In the genomic region with DNA sequence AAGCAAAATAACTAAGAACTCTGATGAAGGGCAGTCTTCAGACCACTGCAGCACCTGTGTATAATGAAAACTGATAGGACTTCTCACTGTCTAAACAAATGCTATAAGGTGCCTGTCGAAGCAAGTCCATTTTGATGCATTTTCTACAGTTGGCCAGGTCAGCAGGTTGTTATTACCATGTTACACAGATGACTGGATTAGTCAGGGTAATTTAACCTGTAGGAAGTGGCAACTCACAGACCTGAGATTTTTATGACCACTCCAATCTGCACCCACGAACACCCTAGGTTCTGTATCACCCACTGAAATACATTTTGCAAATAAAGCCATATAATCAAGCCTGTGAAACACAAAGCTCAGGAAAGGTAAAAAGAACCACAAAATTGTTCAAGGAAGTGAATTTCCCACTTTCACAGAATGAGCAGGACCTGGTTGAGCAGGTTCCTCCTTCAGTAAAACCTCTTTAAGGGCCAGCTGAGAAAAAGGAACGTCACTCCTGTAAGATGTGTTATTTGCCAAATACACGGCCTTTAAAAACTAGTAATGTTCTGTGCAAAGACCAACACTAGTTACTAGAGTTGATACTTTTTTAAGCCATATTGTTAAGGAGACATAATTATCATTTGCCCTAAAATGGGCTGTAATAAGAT, we compare ENCODE assay signal across 19 cellular contexts. TPM values are rescaled to one million over a fixed set of nuclear protein-coding genes. Genes with fewer than 3 reads are reported as not detected.
DNase-seq lines count a peak whose midpoint lies in the region; ATAC-seq and TF ChIP-seq lines count a peak whose summit lies in the region.
"Had no signal": no experiment of that assay in that cellular context is flagged by ENCODE, and none has a peak within 500 bp of the region (broad histone marks: within the 10 kb centered on the region; RNA-seq: fewer than 3 reads in every experiment).

No MANE protein-coding gene starts in this region.

- no peaks in the 10 kb centered on the region; the same call in 2 of the 3 replicates for H3K9me3 Mint-ChIP-seq in GM23338
- H3K9me3 Mint-ChIP-seq: CD4-positive, alpha-beta T cell; naive thymus-derived CD8-positive, alpha-beta T cell had no signal

- H3K36me3 ChIP-seq in PC-9 (ENCODE audit: low read depth), result no peaks in the 10 kb centered on the region
- no peaks in the 10 kb centered on the region for H3K36me3 ChIP-seq in mesendoderm (ENCODE audit: control insufficient read depth, insufficient read depth, low read length)
- H3K36me3 ChIP-seq in upper lobe of right lung, result no peaks in the 10 kb centered on the region
- H3K36me3 ChIP-seq in GM23338 (ENCODE audit: insufficient read depth), result no peaks in the 10 kb centered on the region
- H3K36me3 ChIP-seq: SJCRH30 had no signal

- intact Hi-C loops in PC-9 (cut with micrococcal nuclease; ENCODE audit: unreplicated experiment) (no loop called here), upper lobe of right lung (cut with DNase I) (no loop called here)

- no peak for TF ChIP-seq CTCF in PC-9 (conservative IDR thresholded peaks at IDR 0.05)
- no peak for TF ChIP-seq CTCF in upper lobe of right lung (IDR thresholded peaks at IDR 0.05)
- TF ChIP-seq CTCF in GM23338 (conservative IDR thresholded peaks at IDR 0.05; ENCODE audit: low read depth in 2 of 2), result no peak

- CTCF ChIA-PET in PC-9 (lab: Charles Lee), result interaction anchor here (0.5 kb wide), 1 partner anchor 9 kb away, joined by 4 read pairs; no protein-coding TSS in a partner anchor

- H3K18ac ChIP-seq in mesendoderm (ENCODE audit: low read length), result no peak overlapping the region

- ATAC-seq in upper lobe of right lung (peak; percentile 70), GM23338 (no peak)
- ATAC-seq: left ventricle myocardium superior; naive thymus-derived CD8-positive, alpha-beta T cell had no signal

- H2AFZ ChIP-seq in PC-9 (no peak overlapping the region), GM23338 (no peak overlapping the region)

- H3K27me3 ChIP-seq in PC-9 (ENCODE audit: insufficient read depth, low read depth) (no peaks in the 10 kb centered on the region), mesendoderm (ENCODE audit: insufficient read depth, low read length, poor library complexity) (no peaks in the 10 kb centered on the region), upper lobe of right lung (no peaks in the 10 kb centered on the region), GM23338 (ENCODE audit: insufficient read depth) (no peaks in the 10 kb centered on the region)
- H3K27me3 ChIP-seq: SJCRH30 had no signal

- H3K56ac ChIP-seq in mesendoderm (ENCODE audit: low read length), result no peak overlapping the region

- H2BK120ac ChIP-seq in mesendoderm (ENCODE audit: low read depth, low read length), result no peak overlapping the region

- no peak overlapping the region for H3K27ac Mint-ChIP-seq in GM23338
- H3K27ac Mint-ChIP-seq: activated CD4-positive, alpha-beta T cell treated with anti-CD3 and anti-CD28 coated beads, Interleukin-2, amount 10 ng/mL, durations not matched to agents 24 days and 14 days; activated naive CD8-positive, alpha-beta T cell; CD4-positive, alpha-beta T cell had no signal

- H3F3A ChIP-seq in PC-9 (ENCODE audit: insufficient read depth, low read depth) (peaks cover 37% of the 10 kb centered on the region), GM23338 (replicated peaks; ENCODE audit: low read depth) (no peaks in the 10 kb centered on the region)

- no peak overlapping the region for H3K9ac ChIP-seq in mesendoderm (ENCODE audit: low read length)

- peaks cover 28% of the 10 kb centered on the region for H3K4me1 Mint-ChIP-seq in GM23338

- H2BK15ac ChIP-seq in mesendoderm (replicated peaks; ENCODE audit: low read depth), result no peak overlapping the region

- no peak overlapping the region for H2AK5ac ChIP-seq in mesendoderm (ENCODE audit: low read length)

- H3K4me3 ChIP-seq in PC-9 (no peak overlapping the region), mesendoderm (ENCODE audit: low read length) (no peak overlapping the region), upper lobe of right lung (no peak overlapping the region), GM23338 (no peak overlapping the region)
- H3K4me3 ChIP-seq: SJCRH30 had no signal

- no peaks in the 10 kb centered on the region for H3K27me3 Mint-ChIP-seq in GM23338 (ENCODE audit: insufficient read depth, low read depth, poor library complexity)
- H3K27me3 Mint-ChIP-seq: activated naive CD8-positive, alpha-beta T cell; CD4-positive, alpha-beta T cell; naive thymus-derived CD8-positive, alpha-beta T cell had no signal

- H3K4me2 ChIP-seq in PC-9, result peak overlapping the region; percentile 56
- no peak overlapping the region for H3K4me2 ChIP-seq in mesendoderm (ENCODE audit: low read length)
- no peak overlapping the region for H3K4me2 ChIP-seq in GM23338

- H3K4me3 Mint-ChIP-seq in GM23338, result no peak overlapping the region
- H3K4me3 Mint-ChIP-seq: activated CD4-positive, alpha-beta T cell treated with anti-CD3 and anti-CD28 coated beads, Interleukin-2, amount 10 ng/mL, durations not matched to agents 24 days and 14 days; activated naive CD8-positive, alpha-beta T cell; CD4-positive, alpha-beta T cell; naive thymus-derived CD8-positive, alpha-beta T cell had no signal

- H3K9me3 ChIP-seq in PC-9 (ENCODE audit: insufficient read depth, low read depth) (no peaks in the 10 kb centered on the region), upper lobe of right lung (no peaks in the 10 kb centered on the region)
- H3K9me3 ChIP-seq: SJCRH30 had no signal

- no peaks in the 10 kb centered on the region for H3K36me3 Mint-ChIP-seq in GM23338 (ENCODE audit: low read depth)
- H3K36me3 Mint-ChIP-seq: activated naive CD8-positive, alpha-beta T cell; naive thymus-derived CD8-positive, alpha-beta T cell had no signal

- H3K4ac ChIP-seq in mesendoderm (ENCODE audit: low read depth, low read length), result peak overlapping the region; percentile 12

- WGBS in mesendoderm (ENCODE audit: extremely low coverage, insufficient coverage, low lambda C conversion rate), result no CpG with 5 or more reads among the region's 4 CpGs

- peak overlapping the region; percentile 74 for H3K27ac ChIP-seq in PC-9
- no peak overlapping the region for H3K27ac ChIP-seq in mesendoderm (ENCODE audit: low read depth, low read length)
- peak overlapping the region; percentile 27 for H3K27ac ChIP-seq in upper lobe of right lung
- H3K27ac ChIP-seq in GM23338 (ENCODE audit: low read depth), result no peak overlapping the region
- H3K27ac ChIP-seq: SJCRH30 had no signal

- DNase-seq in SIG-M5 treated with dmso at 0.1 percent for 504 hours (lab: John Stamatoyannopoulos, UW; ENCODE audit: unreplicated experiment), result peak; percentile 16
- no peak for DNase-seq in SIG-M5 (lab: John Stamatoyannopoulos, UW)
- DNase-seq in PC-9, result peak in 1 of 2 experiments; percentile 84
- DNase-seq in mesendoderm, result no peak
- no peak for DNase-seq in upper lobe of right lung
- DNase-seq in D341Med (ENCODE audit: low spot score), result no peak
- DNase-seq in GM23338 (ENCODE audit: low spot score), result no peak
- DNase-seq in NCI-H748 (lab: John Stamatoyannopoulos, UW; ENCODE audit: unreplicated experiment), result no peak
- DNase-seq: activated CD4-positive, alpha-beta T cell treated with anti-CD3 and anti-CD28 coated beads, Interleukin-2, amount 10 ng/mL, durations not matched to agents 24 days and 14 days; CD4-positive, alpha-beta T cell; effector CD4-positive, alpha-beta T cell; foreskin fibroblast; GDM1; left ventricle myocardium superior; naive thymus-derived CD8-positive, alpha-beta T cell; NCI-H2171 treated with DMSO at 0.1 percent for 48 hours; SJCRH30; T1000 had no signal

- no peak overlapping the region for H4K5ac ChIP-seq in mesendoderm (ENCODE audit: low read length)

- no peak overlapping the region for H3K23ac ChIP-seq in mesendoderm (ENCODE audit: low read length)

- H3K9me2 ChIP-seq in PC-9 (ENCODE audit: insufficient read depth) (no peaks in the 10 kb centered on the region), GM23338 (ENCODE audit: insufficient read depth) (no peaks in the 10 kb centered on the region)

- H3K4me1 ChIP-seq in PC-9 (replicated peaks; ENCODE audit: insufficient read depth), result peaks cover 60% of the 10 kb centered on the region
- peaks cover 1% of the 10 kb centered on the region for H3K4me1 ChIP-seq in mesendoderm (ENCODE audit: control insufficient read depth, low read depth, low read length)
- peaks cover 8% of the 10 kb centered on the region for H3K4me1 ChIP-seq in upper lobe of right lung
- H3K4me1 ChIP-seq in GM23338 (ENCODE audit: insufficient read depth), result peaks cover 30% of the 10 kb centered on the region
- H3K4me1 ChIP-seq: SJCRH30 had no signal

- H4K20me1 ChIP-seq in PC-9 (ENCODE audit: insufficient read depth) (no peaks in the 10 kb centered on the region), GM23338 (replicated peaks; ENCODE audit: insufficient read depth) (no peaks in the 10 kb centered on the region)

- H2BK5ac ChIP-seq in mesendoderm (ENCODE audit: low read length), result no peak overlapping the region

- H3K79me2 ChIP-seq in PC-9 (ENCODE audit: low read depth), result peaks cover 84% of the 10 kb centered on the region
- H3K79me2 ChIP-seq in mesendoderm (ENCODE audit: control insufficient read depth, insufficient read depth, low read length), result peaks cover 19% of the 10 kb centered on the region
- 0 out of 2 replicates have a peak, but pooled peaks cover 3% of the 10 kb centered on the region for H3K79me2 ChIP-seq in GM23338 (replicated peaks; ENCODE audit: insufficient read depth)

- peaks cover 9% of the 10 kb centered on the region for H3K79me1 ChIP-seq in mesendoderm (ENCODE audit: low read length)

- no TSS peak for BruUV-seq in PC-9 (replicated peaks; lab: Mats Ljungman, UMichigan)

- POLR2A ChIA-PET in PC-9 (lab: Charles Lee; ENCODE audit: unreplicated experiment), result no interaction called here

- no peak overlapping the region for H4K8ac ChIP-seq in mesendoderm (ENCODE audit: low read depth, low read length)

TF ChIP-seq in GM23338, 12 proteins besides CTCF, POLR2A, EP300 and RAD21 (continues in another document):
- TF ChIP-seq CREB1 (CRISPR knock-in tag; IDR thresholded peaks at IDR 0.05; ENCODE audit: low read depth), result no peak
- TF ChIP-seq EZH2 (IDR thresholded peaks at IDR 0.05; ENCODE audit: low read depth, unreplicated experiment), result no peak
- TF ChIP-seq ZNF114 (CRISPR knock-in tag; IDR thresholded peaks at IDR 0.05), result no peak
- TF ChIP-seq POLR2AphosphoS5 (IDR thresholded peaks at IDR 0.05; ENCODE audit: low read depth), result no peak

RNA-seq across cellular contexts. Expression of a gene that starts 12.7 kb away (rescaled TPM):
- total RNA-seq in PC-9 (2021), result 10.5 and 15.2 TPM in 2 replicates
- polyA plus RNA-seq in mesendoderm (2013, experiment 1 of 2), result 19.2 TPM
- polyA plus RNA-seq in mesendoderm (2013, experiment 2 of 2), result 19.6 TPM
- 13.1 TPM for total RNA-seq in upper lobe of right lung
- total RNA-seq in GM23338 (2014; rRNA removed; shearing (Covaris generic)), result 3.7 and 6.5 TPM in 2 replicates
- 1.3 and 1.7 TPM in 2 replicates for polyA plus RNA-seq in GM23338 (2016; fragmentation: Nextera tagmentation; extraction: Ambion mirVana)

Comparison
In these comparisons a context has a peak if more than half of its experiments do, and no peak if none do; other contexts are left out.
1. H3K27ac ChIP-seq: peak in PC-9 (single experiment) and upper lobe of right lung (single experiment); none in mesendoderm (single experiment) and GM23338 (single experiment).